ENCODE assay signal across 14 cellular contexts in the genomic region with DNA sequence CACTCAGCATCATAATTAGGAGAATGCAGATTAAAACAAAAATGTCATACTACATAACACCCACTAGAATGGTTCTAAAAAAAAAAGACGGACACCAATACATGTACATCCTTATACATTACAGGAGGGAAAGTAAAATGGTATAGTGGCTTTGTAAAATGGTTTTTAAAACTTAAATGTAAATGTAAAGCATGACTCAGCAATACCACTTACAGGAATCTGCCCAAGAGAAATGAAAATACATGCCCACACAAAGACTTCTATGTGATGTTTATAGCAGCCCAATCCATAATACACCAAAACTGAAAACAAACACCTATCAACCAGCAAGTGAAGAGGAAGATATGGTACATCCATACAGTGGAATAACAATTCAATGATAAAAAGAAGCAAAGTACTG.
"Had no signal": no experiment of that assay in that cellular context is flagged by ENCODE, and none has a peak within 500 bp of the region (broad histone marks: within the 10 kb centered on the region; RNA-seq: fewer than 3 reads in every experiment).

No MANE protein-coding gene starts in this region.

- H3K36me3 Mint-ChIP-seq: activated naive CD8-positive, alpha-beta T cell treated with anti-CD3 and anti-CD28 coated beads, Interleukin-2, amount 10 ng/mL, durations not matched to agents 7 days and 5 days had no signal

- DNase-seq: activated CD4-positive, alpha-beta memory T cell treated with anti-CD3 and anti-CD28 coated beads, Interleukin-2, amount 10 ng/mL, durations not matched to agents 7 days and 5 days; activated CD4-positive, alpha-beta T cell treated with anti-CD3 and anti-CD28 coated beads for 36 hours; activated gamma-delta T cell treated with Interleukin-2 at 50 U/mL for 16 hours; activated naive CD8-positive, alpha-beta T cell treated with anti-CD3 and anti-CD28 coated beads, Interleukin-2, amount 10 ng/mL, durations not matched to agents 7 days and 5 days; activated T-cell treated with anti-CD3 and anti-CD28 coated beads, Interleukin-2, amount 50 U/mL, for 48 hours; head of caudate nucleus; nephron progenitor cell; ovary; retina had no signal

- ATAC-seq: activated CD4-positive, alpha-beta T cell treated with anti-CD3 and anti-CD28 coated beads for 36 hours; foreskin keratinocyte; left lobe of liver had no signal

- H3K27me3 Mint-ChIP-seq: activated CD4-positive, alpha-beta memory T cell treated with anti-CD3 and anti-CD28 coated beads, Interleukin-2, amount 10 ng/mL, durations not matched to agents 7 days and 5 days; activated CD4-positive, alpha-beta T cell treated with anti-CD3 and anti-CD28 coated beads for 36 hours; activated naive CD8-positive, alpha-beta T cell treated with anti-CD3 and anti-CD28 coated beads, Interleukin-2, amount 10 ng/mL, durations not matched to agents 7 days and 5 days had no signal

- H3K27ac ChIP-seq: ascending aorta, foreskin keratinocyte, ovary, skin epidermis, tibial nerve had no signal

- H3K27me3 ChIP-seq: ascending aorta, foreskin keratinocyte, ovary, tibial nerve had no signal

- H3K9me3 ChIP-seq: ascending aorta, ovary, tibial nerve had no signal

- H3K9me3 Mint-ChIP-seq: activated CD4-positive, alpha-beta memory T cell treated with anti-CD3 and anti-CD28 coated beads, Interleukin-2, amount 10 ng/mL, durations not matched to agents 7 days and 5 days; nephron progenitor cell had no signal

- H3K36me3 ChIP-seq: ascending aorta, ovary, tibial nerve had no signal

- H3K4me3 ChIP-seq: ascending aorta, ovary, skin epidermis, tibial nerve had no signal

- H3K4me1 ChIP-seq: ascending aorta, foreskin keratinocyte, tibial nerve had no signal

- H3K27ac Mint-ChIP-seq: activated CD4-positive, alpha-beta memory T cell treated with anti-CD3 and anti-CD28 coated beads, Interleukin-2, amount 10 ng/mL, durations not matched to agents 7 days and 5 days; activated CD4-positive, alpha-beta T cell treated with anti-CD3 and anti-CD28 coated beads for 36 hours; activated naive CD8-positive, alpha-beta T cell treated with anti-CD3 and anti-CD28 coated beads, Interleukin-2, amount 10 ng/mL, durations not matched to agents 7 days and 5 days had no signal

- H3K4me3 Mint-ChIP-seq: activated CD4-positive, alpha-beta memory T cell treated with anti-CD3 and anti-CD28 coated beads, Interleukin-2, amount 10 ng/mL, durations not matched to agents 7 days and 5 days; activated CD4-positive, alpha-beta T cell treated with anti-CD3 and anti-CD28 coated beads for 36 hours; activated naive CD8-positive, alpha-beta T cell treated with anti-CD3 and anti-CD28 coated beads, Interleukin-2, amount 10 ng/mL, durations not matched to agents 7 days and 5 days; nephron progenitor cell had no signal

- H3K4me1 Mint-ChIP-seq: activated naive CD8-positive, alpha-beta T cell treated with anti-CD3 and anti-CD28 coated beads, Interleukin-2, amount 10 ng/mL, durations not matched to agents 7 days and 5 days had no signal
